ENCODE assay signal across 29 cellular contexts in the genomic region with DNA sequence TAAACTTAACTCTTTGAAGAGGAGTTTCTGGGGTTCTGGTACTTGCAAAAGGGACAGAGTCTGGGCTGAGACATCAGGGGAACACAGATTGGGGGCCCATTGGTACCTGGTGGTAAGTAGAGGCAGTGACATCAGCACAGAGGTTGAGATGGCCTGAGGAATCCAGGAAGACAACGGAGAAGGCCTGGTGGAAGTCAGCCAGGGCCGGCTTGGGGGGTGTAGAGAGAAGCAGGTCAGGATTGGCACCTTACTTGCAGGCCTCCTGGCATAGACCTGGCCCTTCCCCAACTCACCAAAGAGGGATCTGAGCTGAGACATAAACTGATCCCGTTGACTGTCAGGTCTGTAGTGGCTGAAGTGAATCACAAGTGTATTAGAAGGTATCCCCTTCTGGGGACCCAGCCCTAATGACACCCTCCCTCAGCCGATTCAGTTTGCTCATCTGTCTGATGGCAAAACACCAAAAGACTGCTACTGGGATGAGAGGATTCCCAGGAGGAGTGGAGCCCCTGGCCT. TPM values are rescaled to one million over a fixed set of nuclear protein-coding genes. Genes with fewer than 3 reads are reported as not detected.
DNase-seq lines count a peak whose midpoint lies in the region; ATAC-seq and TF ChIP-seq lines count a peak whose summit lies in the region.
"Had no signal": no experiment of that assay in that cellular context is flagged by ENCODE, and none has a peak within 500 bp of the region (broad histone marks: within the 10 kb centered on the region; RNA-seq: fewer than 3 reads in every experiment).

No MANE protein-coding gene starts in this region.

- peak overlapping the region; percentile 48 for H3K27ac Mint-ChIP-seq in activated T-cell treated with anti-CD3 and anti-CD28 coated beads, Interleukin-2, amount 50 U/mL, for 24 hours
- no peak overlapping the region for H3K27ac Mint-ChIP-seq in activated T-cell treated with anti-CD3 and anti-CD28 coated beads, Interleukin-2, amount 50 U/mL, for 72 hours
- H3K27ac Mint-ChIP-seq in CD4-positive, alpha-beta memory T cell = peak overlapping the region in 1 of 7 donors; percentile 62
- H3K27ac Mint-ChIP-seq: activated CD8-positive, alpha-beta T cell treated with anti-CD3 and anti-CD28 coated beads for 36 hours; activated naive CD8-positive, alpha-beta T cell treated with anti-CD3 and anti-CD28 coated beads, Interleukin-2, amount 10 ng/mL, durations not matched to agents 7 days and 5 days; T-helper 1 cell treated with Interleukin-12 subunit alpha and Interleukin-12 subunit beta and Interleukin-4 antibody, amounts not matched to agents 30 μg/mL and 1 μg/mL, for 36 hours had no signal

- CTCF ChIA-PET in CD4-positive, alpha-beta memory T cell (lab: Charles Lee; ENCODE audit: partially characterized antibody) = interaction anchor here (4.0 to 24.2 kb wide), 5 partner anchors 17 to 93 kb away, joined by 31 to 562 read pairs (median 120); partner anchors contain the start of genes AQP3 and AQP7

- H3K36me3 Mint-ChIP-seq in activated T-cell treated with anti-CD3 and anti-CD28 coated beads, Interleukin-2, amount 50 U/mL, for 24 hours (ENCODE audit: low read depth) = peaks cover 100% of the 10 kb centered on the region
- peaks cover 4 to 13% of the 10 kb centered on the region in 2 donors for H3K36me3 Mint-ChIP-seq in activated T-cell treated with anti-CD3 and anti-CD28 coated beads, Interleukin-2, amount 50 U/mL, for 72 hours (ENCODE audit: insufficient read depth in 2 of 2)
- peaks cover 56 to 68% of the 10 kb centered on the region in 2 donors for H3K36me3 Mint-ChIP-seq in CD4-positive, alpha-beta memory T cell

- H3K9me3 ChIP-seq in lower lobe of right lung = no peaks in the 10 kb centered on the region
- H3K9me3 ChIP-seq in transverse colon = no peaks in the 10 kb centered on the region
- H3K9me3 ChIP-seq in CD4-positive, alpha-beta memory T cell (ENCODE audit: control insufficient read depth in 1 of 2, low read length in 2 of 2) = no peaks in the 10 kb centered on the region
- H3K9me3 ChIP-seq: A549, upper lobe of left lung had no signal

- H3K9me3 Mint-ChIP-seq in activated T-cell treated with anti-CD3 and anti-CD28 coated beads, Interleukin-2, amount 50 U/mL, for 24 hours = no peaks in the 10 kb centered on the region
- H3K9me3 Mint-ChIP-seq in activated T-cell treated with anti-CD3 and anti-CD28 coated beads, Interleukin-2, amount 50 U/mL, for 72 hours = no peaks in the 10 kb centered on the region
- no peaks in the 10 kb centered on the region for H3K9me3 Mint-ChIP-seq in CD4-positive, alpha-beta memory T cell
- H3K9me3 Mint-ChIP-seq: activated CD8-positive, alpha-beta T cell treated with anti-CD3 and anti-CD28 coated beads for 36 hours; activated naive CD8-positive, alpha-beta T cell treated with anti-CD3 and anti-CD28 coated beads, Interleukin-2, amount 10 ng/mL, durations not matched to agents 7 days and 5 days; effector memory CD8-positive, alpha-beta T cell; T-helper 1 cell treated with Interleukin-12 subunit alpha and Interleukin-12 subunit beta and Interleukin-4 antibody, amounts not matched to agents 30 μg/mL and 1 μg/mL, for 36 hours had no signal

- no peaks in the 10 kb centered on the region for H3K27me3 Mint-ChIP-seq in activated T-cell treated with anti-CD3 and anti-CD28 coated beads, Interleukin-2, amount 50 U/mL, for 24 hours
- no peaks in the 10 kb centered on the region for H3K27me3 Mint-ChIP-seq in activated T-cell treated with anti-CD3 and anti-CD28 coated beads, Interleukin-2, amount 50 U/mL, for 72 hours (ENCODE audit: low read depth)
- H3K27me3 Mint-ChIP-seq in CD4-positive, alpha-beta memory T cell = no peaks in the 10 kb centered on the region
- H3K27me3 Mint-ChIP-seq: activated CD8-positive, alpha-beta T cell treated with anti-CD3 and anti-CD28 coated beads for 36 hours; activated naive CD8-positive, alpha-beta T cell treated with anti-CD3 and anti-CD28 coated beads, Interleukin-2, amount 10 ng/mL, durations not matched to agents 7 days and 5 days; effector memory CD8-positive, alpha-beta T cell had no signal

- H3K27ac ChIP-seq in lower lobe of right lung (no peak overlapping the region), transverse colon (no peak overlapping the region)
- no peak overlapping the region for H3K27ac ChIP-seq in CD4-positive, alpha-beta memory T cell (ENCODE audit: low read depth, low read length)
- H3K27ac ChIP-seq: A549, KMS-11, upper lobe of left lung had no signal

- no peak for TF ChIP-seq POLR2A in transverse colon (IDR thresholded peaks at IDR 0.05)

- H3K4me3 ChIP-seq in H7 (ENCODE audit: insufficient read depth, low read depth, low read length) (no peak overlapping the region), lower lobe of right lung (no peak overlapping the region), transverse colon (no peak overlapping the region)
- no peak overlapping the region for H3K4me3 ChIP-seq in CD4-positive, alpha-beta memory T cell (ENCODE audit: low read length in 2 of 2)
- H3K4me3 ChIP-seq: A549, upper lobe of left lung had no signal

- intact Hi-C loops in lower lobe of right lung (cut with DNase I) (no loop called here), transverse colon (cut with DNase I; ENCODE audit: low total_unique reads) (loop anchor here (10.0 kb wide), 1 partner anchor 93 kb away; no protein-coding TSS in a partner anchor)
- intact Hi-C loops in CD4-positive, alpha-beta memory T cell (cut with micrococcal nuclease) = no loop called here

- H3K36me3 ChIP-seq in H7 (replicated peaks; ENCODE audit: control insufficient read depth, insufficient read depth, low read length) = peaks cover 71% of the 10 kb centered on the region
- peaks cover 93% of the 10 kb centered on the region for H3K36me3 ChIP-seq in lower lobe of right lung
- H3K36me3 ChIP-seq in transverse colon = peaks cover 0 to 52% (median 17%) of the 10 kb centered on the region in 4 donors
- peaks cover 81% of the 10 kb centered on the region for H3K36me3 ChIP-seq in CD4-positive, alpha-beta memory T cell (ENCODE audit: insufficient read depth, low read length)

- no peak for TF ChIP-seq EP300 in transverse colon (IDR thresholded peaks at IDR 0.05; ENCODE audit: low read depth)

- no peak overlapping the region for H3K4me3 Mint-ChIP-seq in activated T-cell treated with anti-CD3 and anti-CD28 coated beads, Interleukin-2, amount 50 U/mL, for 24 hours
- no peak overlapping the region for H3K4me3 Mint-ChIP-seq in activated T-cell treated with anti-CD3 and anti-CD28 coated beads, Interleukin-2, amount 50 U/mL, for 72 hours
- H3K4me3 Mint-ChIP-seq in CD4-positive, alpha-beta memory T cell = no peak overlapping the region
- H3K4me3 Mint-ChIP-seq: activated CD8-positive, alpha-beta T cell treated with anti-CD3 and anti-CD28 coated beads for 36 hours; activated naive CD8-positive, alpha-beta T cell treated with anti-CD3 and anti-CD28 coated beads, Interleukin-2, amount 10 ng/mL, durations not matched to agents 7 days and 5 days; effector memory CD8-positive, alpha-beta T cell; T-helper 1 cell treated with Interleukin-12 subunit alpha and Interleukin-12 subunit beta and Interleukin-4 antibody, amounts not matched to agents 30 μg/mL and 1 μg/mL, for 36 hours had no signal

- in situ Hi-C loops in transverse colon (cut with MboI; ENCODE audit: low pct_ligation_motif_present in 1 of 4, low pct_unique_long_range_greater_than_20kb in 1 of 4, low sequenced_read_pairs in 3 of 4) = loop anchor here in 1 of 4 donors (25.0 kb wide), 1 partner anchor 106 kb away; no protein-coding TSS in a partner anchor

- H3K27me3 ChIP-seq in H7 (ENCODE audit: control insufficient read depth, insufficient read depth, low read length) = no peaks in the 10 kb centered on the region
- H3K27me3 ChIP-seq in lower lobe of right lung (ENCODE audit: low read depth) = no peaks in the 10 kb centered on the region
- no peaks in the 10 kb centered on the region for H3K27me3 ChIP-seq in transverse colon
- H3K27me3 ChIP-seq in CD4-positive, alpha-beta memory T cell (ENCODE audit: insufficient read depth, low read length) = no peaks in the 10 kb centered on the region
- H3K27me3 ChIP-seq: upper lobe of left lung had no signal

- peaks cover 23% of the 10 kb centered on the region for H3K4me1 Mint-ChIP-seq in activated T-cell treated with anti-CD3 and anti-CD28 coated beads, Interleukin-2, amount 50 U/mL, for 24 hours (ENCODE audit: low read depth)
- peaks cover 21% of the 10 kb centered on the region for H3K4me1 Mint-ChIP-seq in activated T-cell treated with anti-CD3 and anti-CD28 coated beads, Interleukin-2, amount 50 U/mL, for 72 hours (ENCODE audit: low read depth)
- peaks cover 5 to 26% (median 18%) of the 10 kb centered on the region in 4 donors for H3K4me1 Mint-ChIP-seq in CD4-positive, alpha-beta memory T cell

- no peak for ATAC-seq in activated T-cell treated with anti-CD3 and anti-CD28 coated beads, Interleukin-2, amount 50 U/mL, for 72 hours (replicated peaks in 1 of 2)
- ATAC-seq in lower lobe of right lung (no peak), HG03135 (IDR thresholded peaks at IDR 0.05; ENCODE audit: unreplicated experiment) (no peak)
- ATAC-seq: A549; activated CD8-positive, alpha-beta T cell treated with anti-CD3 and anti-CD28 coated beads for 36 hours; effector memory CD8-positive, alpha-beta T cell; SK-N-SH treated with all-trans-retinoic acid at 6 μM for 48 hours had no signal

- H3K4me1 ChIP-seq in lower lobe of right lung (peaks cover 17% of the 10 kb centered on the region), transverse colon (peaks cover 7 to 14% (median 13%) of the 10 kb centered on the region in 4 donors)
- H3K4me1 ChIP-seq in CD4-positive, alpha-beta memory T cell (ENCODE audit: insufficient read depth, low read length) = peaks cover 20% of the 10 kb centered on the region

- WGBS in transverse colon (ENCODE audit: low coverage in 1 of 2), 2 donors = 67 to 80% methylated on average over 1 to 4 of the region's 4 CpGs

- DNase-seq in activated T-cell treated with anti-CD3 and anti-CD28 coated beads, Interleukin-2, amount 50 U/mL, for 24 hours = no peak
- DNase-seq in activated T-cell treated with anti-CD3 and anti-CD28 coated beads, Interleukin-2, amount 50 U/mL, for 72 hours = no peak
- DNase-seq in H7 (peak; percentile 15), lower lobe of right lung (peak; percentile 24), transverse colon (peak; percentile 4), GM03348 (ENCODE audit: low spot score) (no peak)
- no peak for DNase-seq in CD4-positive, alpha-beta memory T cell
- DNase-seq: activated CD4-positive, alpha-beta T cell treated with anti-CD3 and anti-CD28 coated beads for 1 hour; activated CD8-positive, alpha-beta T cell treated with anti-CD3 and anti-CD28 coated beads for 36 hours; activated effector memory CD4-positive, alpha-beta T cell treated with anti-CD3 and anti-CD28 coated beads, Interleukin-2, amount 50 U/mL, for 16 hours; activated naive CD8-positive, alpha-beta T cell treated with anti-CD3 and anti-CD28 coated beads, Interleukin-2, amount 10 ng/mL, durations not matched to agents 7 days and 5 days; central memory CD4-positive, alpha-beta T cell; DND-41; effector memory CD8-positive, alpha-beta T cell; mesendoderm; MM.1S; NCI-H2081; NCI-H2227 treated with DMSO at 0.1 percent for 48 hours; NCI-H526 treated with DMSO at 0.1 percent for 48 hours; NK-92 treated with Interleukin-12 subunit alpha and Interleukin-12 subunit beta, amount 100 ng/mL, for 24 hours; occipital lobe; stimulated activated naive CD4-positive, alpha-beta T cell had no signal

- POLR2A ChIA-PET in CD4-positive, alpha-beta memory T cell (lab: Charles Lee; ENCODE audit: partially characterized antibody) = interaction anchor here (0.6 to 19.7 kb wide), 5 partner anchors 10 to 64 kb away, joined by 3 to 299 read pairs (median 27); partner anchors contain the start of gene AQP3

- TF ChIP-seq CTCF in lower lobe of right lung (IDR thresholded peaks at IDR 0.05) = no peak
- no peak for TF ChIP-seq CTCF in transverse colon (IDR thresholded peaks at IDR 0.05)

RNA-seq across cellular contexts. Expression of gene NOL6, which starts 5.5 kb away (rescaled TPM):
- total RNA-seq in activated T-cell treated with anti-CD3 and anti-CD28 coated beads, Interleukin-2, amount 50 U/mL, for 72 hours = 10 to 100 TPM; 26.1 to 30.1 TPM
- 53.9 and 59.7 TPM in 2 replicates for total RNA-seq in H7 (2014; rRNA removed; shearing (Covaris generic))
- total RNA-seq in lower lobe of right lung (27.6 TPM), transverse colon (10 to 100 TPM in 3 of 4 donors, 1 to 10 TPM in 1; 8.9 to 29.1 (median 12.7) TPM)
- 10 to 100 TPM; 39.1 to 41.1 TPM for total RNA-seq in CD4-positive, alpha-beta memory T cell
- polyA plus RNA-seq in CD4-positive, alpha-beta memory T cell = 10 to 100 TPM; 11.7 to 28.1 TPM

RNA-seq across cellular contexts. Expression of gene AQP3, which starts 20.9 kb away (rescaled TPM):
- 10 to 100 TPM; 12.0 to 17.8 TPM for total RNA-seq in activated T-cell treated with anti-CD3 and anti-CD28 coated beads, Interleukin-2, amount 50 U/mL, for 72 hours
- 0.18 and 2.6 TPM in 2 replicates for total RNA-seq in H7 (2014; rRNA removed; shearing (Covaris generic))
- 357 TPM for total RNA-seq in lower lobe of right lung
- total RNA-seq in transverse colon = 10 to 100 TPM in 3 of 4 donors, 1 to 10 TPM in 1; 7.1 to 15.3 (median 12.4) TPM
- 100 to 1,000 TPM; 172 TPM for total RNA-seq in CD4-positive, alpha-beta memory T cell
- 100 to 1,000 TPM; 484 to 562 TPM for polyA plus RNA-seq in CD4-positive, alpha-beta memory T cell
- total RNA-seq: occipital lobe had no signal

RNA-seq across cellular contexts. Expression of gene ANKRD18B, which starts 55.8 kb away (rescaled TPM):
- total RNA-seq in activated T-cell treated with anti-CD3 and anti-CD28 coated beads, Interleukin-2, amount 50 U/mL, for 72 hours = 1 to 10 TPM in 1 of 2 donors, under 1 TPM in 1; 0.48 to 1.9 TPM
- 4.9 and 14.4 TPM in 2 replicates for total RNA-seq in H7 (2014; rRNA removed; shearing (Covaris generic))
- 0.65 TPM for total RNA-seq in lower lobe of right lung
- total RNA-seq in transverse colon = not detected
- 1 to 10 TPM; 1.2 to 1.9 TPM for total RNA-seq in CD4-positive, alpha-beta memory T cell
- polyA plus RNA-seq in CD4-positive, alpha-beta memory T cell = not detected
- total RNA-seq: activated naive CD8-positive, alpha-beta T cell treated with anti-CD3 and anti-CD28 coated beads, Interleukin-2, amount 10 ng/mL, durations not matched to agents 7 days and 5 days; skeletal muscle tissue had no signal

Comparison
In these comparisons a context has a peak if more than half of its experiments do, and no peak if none do; other contexts are left out.
1. DNase-seq: peak in H7 (single experiment), lower lobe of right lung (single experiment) and transverse colon (single experiment); none in activated T-cell treated with anti-CD3 and anti-CD28 coated beads, Interleukin-2, amount 50 U/mL, for 24 hours (single experiment), activated T-cell treated with anti-CD3 and anti-CD28 coated beads, Interleukin-2, amount 50 U/mL, for 72 hours (0 of 2), GM03348 (single experiment) and CD4-positive, alpha-beta memory T cell (0 of 5).
2. RNA of gene AQP3, which starts 20.9 kb away (total RNA-seq): 357 TPM in lower lobe of right lung (single experiment) and 172 TPM in CD4-positive, alpha-beta memory T cell; 12.0 to 17.8 TPM in activated T-cell treated with anti-CD3 and anti-CD28 coated beads, Interleukin-2, amount 50 U/mL, for 72 hours, 7.1 to 15.3 TPM in transverse colon and 0.18 to 2.6 TPM in H7; every median in the first group is over 4 times any median in the second.